ENCODE assay signal across 10 cellular contexts in the genomic region with DNA sequence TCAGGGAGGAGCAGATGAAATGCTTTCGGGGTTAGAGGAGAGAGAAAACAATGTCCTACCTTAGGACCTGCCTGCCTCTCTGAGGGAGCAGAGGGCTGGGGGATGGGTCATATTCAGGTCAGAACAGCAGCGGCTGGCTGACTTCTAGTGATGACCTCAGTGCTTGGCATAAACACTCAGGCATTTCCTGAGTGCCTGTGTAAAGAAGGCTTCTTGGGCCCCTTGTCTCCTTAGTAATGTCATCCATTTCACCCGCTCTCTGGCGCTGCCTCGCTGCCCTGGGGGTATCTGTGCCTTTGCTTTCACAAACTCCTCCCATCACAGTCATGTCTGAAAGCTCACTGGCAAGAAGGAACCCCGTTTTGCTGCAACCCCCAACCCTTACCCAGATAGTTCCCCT.
DNase-seq lines count a peak whose midpoint lies in the region; ATAC-seq, FAIRE-seq and TF ChIP-seq lines count a peak whose summit lies in the region.
"Had no signal": no experiment of that assay in that cellular context is flagged by ENCODE, and none has a peak within 500 bp of the region (broad histone marks: within the 10 kb centered on the region; RNA-seq: fewer than 3 reads in every experiment).

No MANE protein-coding gene starts in this region.

- TF ChIP-seq POLR2A in HepG2 (IDR thresholded peaks at IDR 0.05; ENCODE audit: insufficient read depth in 1 of 2, low read depth in 2 of 2, low read length in 2 of 2) (no peak), testis (IDR thresholded peaks at IDR 0.05) (no peak)

- POLR2A ChIA-PET in HepG2 (lab: Yijun Ruan, JAX): no interaction called here

- CTCF ChIA-PET in HepG2 (lab: Yijun Ruan, JAX; ENCODE audit: low intra/inter-chr PET ratio, low total read pairs): no interaction called here

- BruUV-seq in HepG2 (replicated peaks; lab: Mats Ljungman, UMichigan): no TSS peak

- H3K36me3 ChIP-seq in brain microvascular endothelial cell (replicated peaks): no peaks in the 10 kb centered on the region
- no peaks in the 10 kb centered on the region for H3K36me3 ChIP-seq in HepG2 (replicated peaks in 1 of 2; ENCODE audit: control insufficient read depth in 1 of 2, insufficient read depth in 2 of 2, low read length in 2 of 2)
- H3K36me3 ChIP-seq in testis (ENCODE audit: low read depth, missing control alignments): no peaks in the 10 kb centered on the region

- peak; percentile 14 for TF ChIP-seq CTCF in brain microvascular endothelial cell (IDR thresholded peaks at IDR 0.05; ENCODE audit: low read depth, low read length, missing control alignments)
- no peak for TF ChIP-seq CTCF in HepG2 (CRISPR knock-in tag; IDR thresholded peaks at IDR 0.05)
- TF ChIP-seq CTCF in testis (IDR thresholded peaks at IDR 0.05): no peak

- WGBS in HepG2 (ENCODE audit: low lambda C conversion rate): 0% methylated on average over 5 of the region's 6 CpGs
- WGBS in testis, 2 donors: 59 to 70% methylated on average over 6 of the region's 6 CpGs

- DNase-seq in ACHN (peak; percentile 85), brain microvascular endothelial cell (peak; percentile 68), HepG2 (ENCODE audit: low spot score) (peak; percentile 49), SIG-M5 treated with dmso at 0.1 percent for 504 hours (lab: John Stamatoyannopoulos, UW; ENCODE audit: unreplicated experiment) (no peak), testis (no peak)
- DNase-seq: DND-41, KG1 had no signal

- no peaks in the 10 kb centered on the region for H4K20me1 ChIP-seq in HepG2 (ENCODE audit: insufficient read depth, low read length)

- H3K9ac ChIP-seq in HepG2 (ENCODE audit: insufficient read depth, low read depth, low read length): 0 out of 2 replicates have a peak overlapping the region, but pooled peaks have one; percentile 26

- peak; percentile 59 for ATAC-seq in HepG2
- no peak for ATAC-seq in GM18861 (IDR thresholded peaks at IDR 0.05; ENCODE audit: unreplicated experiment)
- ATAC-seq in HG02798 (IDR thresholded peaks at IDR 0.05; ENCODE audit: poor library complexity, unreplicated experiment): no peak

- intact Hi-C loops in HepG2 (cut with micrococcal nuclease; ENCODE audit: unreplicated experiment): no loop called here
- intact Hi-C loops in testis (cut with DNase I; ENCODE audit: low total_unique reads): no loop called here

- H3K79me2 ChIP-seq in HepG2 (ENCODE audit: insufficient read depth, low read length): no peaks in the 10 kb centered on the region

- no peaks in the 10 kb centered on the region for H3K9me3 ChIP-seq in HepG2 (ENCODE audit: low read length)
- no peaks in the 10 kb centered on the region for H3K9me3 ChIP-seq in testis

- peaks cover 40% of the 10 kb centered on the region for H3K4me1 ChIP-seq in HepG2 (ENCODE audit: insufficient read depth, low read length)
- H3K4me1 ChIP-seq in testis: no peaks in the 10 kb centered on the region

- H3K4me3 ChIP-seq in brain microvascular endothelial cell (ENCODE audit: low read depth, low read length): peak overlapping the region; percentile 12
- H3K4me3 ChIP-seq in HepG2 (replicated peaks in 1 of 3; ENCODE audit: insufficient read depth in 1 of 3, low read depth in 2 of 3, low read length in 3 of 3): peak overlapping the region; percentile 18 to 49 (median 46)
- H3K4me3 ChIP-seq in testis: no peak overlapping the region

- TF ChIP-seq RAD21 in Ishikawa (IDR thresholded peaks at IDR 0.05; ENCODE audit: low read depth): peak; percentile 19; the same call in 1 of the 2 replicates
- no peak for TF ChIP-seq RAD21 in HepG2 (CRISPR knock-in tag; IDR thresholded peaks at IDR 0.05)

- H3K27me3 ChIP-seq in brain microvascular endothelial cell (replicated peaks) (no peaks in the 10 kb centered on the region), HepG2 (ENCODE audit: control insufficient read depth in 1 of 2, insufficient read depth in 2 of 2, low read length in 2 of 2) (no peaks in the 10 kb centered on the region), testis (no peaks in the 10 kb centered on the region)

- peak overlapping the region; percentile 86 for H2AFZ ChIP-seq in HepG2 (ENCODE audit: low read length)

- TF ChIP-seq EP300 in Ishikawa (IDR thresholded peaks at IDR 0.05; ENCODE audit: borderline replicate concordance): no peak
- TF ChIP-seq EP300 in HepG2 (IDR thresholded peaks at IDR 0.05; ENCODE audit: low read depth in 2 of 2, low read length in 2 of 2): no peak
- TF ChIP-seq EP300 in HepG2 (CRISPR knock-in tag; IDR thresholded peaks at IDR 0.05; ENCODE audit: borderline replicate concordance): no peak

- FAIRE-seq in HepG2 (lab: Jason Lieb, UNC): no peak

- H3K4me2 ChIP-seq in HepG2 (ENCODE audit: low read depth, low read length): peak overlapping the region; percentile 89

- peak overlapping the region; percentile 33 for H3K27ac ChIP-seq in brain microvascular endothelial cell
- no peak overlapping the region for H3K27ac ChIP-seq in HepG2 (ENCODE audit: extremely low read length, insufficient read depth, low read length)
- H3K27ac ChIP-seq in testis: no peak overlapping the region

- in situ Hi-C loops in ACHN (cut with HindIII; ENCODE audit: low pct_ligation_motif_present, low pct_unique_long_range_greater_than_20kb, low sequenced_read_pairs): no loop called here
- in situ Hi-C loops in brain microvascular endothelial cell (cut with HindIII; ENCODE audit: low pct_ligation_motif_present, low sequenced_read_pairs): no loop called here
- in situ Hi-C loops in HepG2 (cut with HindIII; ENCODE audit: extremely low pct_ligation_motif_present, low pct_unique_long_range_greater_than_20kb): no loop called here

TF ChIP-seq in Ishikawa, 13 proteins besides CTCF, POLR2A, EP300 and RAD21:
- TF ChIP-seq CREB1 (IDR thresholded peaks at IDR 0.05; ENCODE audit: low read depth) (no peak), FOXM1 (IDR thresholded peaks at IDR 0.05; ENCODE audit: borderline replicate concordance, low read depth) (no peak), NFIC (IDR thresholded peaks at IDR 0.05) (0 out of 2 replicates have a peak, but pooled peaks have one; percentile 39), TCF12 (IDR thresholded peaks at IDR 0.05; ENCODE audit: low read depth) (peak; percentile 39; the same call in 1 of the 2 replicates), TEAD4 (IDR thresholded peaks at IDR 0.05) (no peak)
TF ChIP-seq in Ishikawa: peak in this region for 2.

TF ChIP-seq in HepG2, 621 proteins besides CTCF, POLR2A, EP300 and RAD21 (continues in another document):
- TF ChIP-seq YEATS4 (CRISPR knock-in tag; IDR thresholded peaks at IDR 0.05; ENCODE audit: borderline replicate concordance): no peak
- TF ChIP-seq, protein P1, sequence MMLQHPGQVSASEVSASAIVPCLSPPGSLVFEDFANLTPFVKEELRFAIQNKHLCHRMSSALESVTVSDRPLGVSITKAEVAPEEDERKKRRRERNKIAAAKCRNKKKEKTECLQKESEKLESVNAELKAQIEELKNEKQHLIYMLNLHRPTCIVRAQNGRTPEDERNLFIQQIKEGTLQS (CRISPR knock-in tag; IDR thresholded peaks at IDR 0.05): 0 out of 2 replicates have a peak, but pooled peaks have one; percentile 29
- TF ChIP-seq NAIF1 (CRISPR knock-in tag; IDR thresholded peaks at IDR 0.05; ENCODE audit: borderline replicate concordance): no peak
- TF ChIP-seq THAP11 (CRISPR knock-in tag; IDR thresholded peaks at IDR 0.05): no peak
- TF ChIP-seq BCL6 (CRISPR knock-in tag; IDR thresholded peaks at IDR 0.05): peak; percentile 14; the same call in 1 of the 2 replicates
- TF ChIP-seq, protein P2, sequence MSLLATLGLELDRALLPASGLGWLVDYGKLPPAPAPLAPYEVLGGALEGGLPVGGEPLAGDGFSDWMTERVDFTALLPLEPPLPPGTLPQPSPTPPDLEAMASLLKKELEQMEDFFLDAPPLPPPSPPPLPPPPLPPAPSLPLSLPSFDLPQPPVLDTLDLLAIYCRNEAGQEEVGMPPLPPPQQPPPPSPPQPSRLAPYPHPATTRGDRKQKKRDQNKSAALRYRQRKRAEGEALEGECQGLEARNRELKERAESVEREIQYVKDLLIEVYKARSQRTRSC (CRISPR knock-in tag; IDR thresholded peaks at IDR 0.05; ENCODE audit: low read depth): no peak
- peak; percentile 20; the same call in 1 of the 2 replicates for TF ChIP-seq SAP130 (CRISPR knock-in tag; IDR thresholded peaks at IDR 0.05; ENCODE audit: low read depth)
- TF ChIP-seq RARA (CRISPR knock-in tag; IDR thresholded peaks at IDR 0.05): peak; percentile 50; the same call in 1 of the 2 replicates
- no peak for TF ChIP-seq U2AF2 (IDR thresholded peaks at IDR 0.05; ENCODE audit: low read depth, low read length)
- TF ChIP-seq, protein P3, sequence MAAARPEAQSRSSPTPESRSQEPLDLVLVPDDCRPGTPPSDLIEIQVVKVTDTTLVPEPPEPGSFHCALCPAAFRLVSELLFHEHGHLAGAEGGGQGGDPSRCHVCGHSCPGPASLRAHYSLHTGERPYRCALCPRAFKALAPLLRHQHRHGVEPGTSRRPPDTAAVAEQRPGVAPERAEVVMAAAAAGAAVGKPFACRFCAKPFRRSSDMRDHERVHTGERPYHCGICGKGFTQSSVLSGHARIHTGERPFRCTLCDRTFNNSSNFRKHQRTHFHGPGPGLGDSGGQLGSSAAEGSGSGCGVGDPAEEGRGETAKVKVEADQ (CRISPR knock-in tag; IDR thresholded peaks at IDR 0.05; ENCODE audit: borderline replicate concordance): no peak
- 0 out of 2 replicates have a peak, but pooled peaks have one; percentile 15 for TF ChIP-seq FOXA3 (CRISPR knock-in tag; IDR thresholded peaks at IDR 0.05)
- TF ChIP-seq, protein P4, sequence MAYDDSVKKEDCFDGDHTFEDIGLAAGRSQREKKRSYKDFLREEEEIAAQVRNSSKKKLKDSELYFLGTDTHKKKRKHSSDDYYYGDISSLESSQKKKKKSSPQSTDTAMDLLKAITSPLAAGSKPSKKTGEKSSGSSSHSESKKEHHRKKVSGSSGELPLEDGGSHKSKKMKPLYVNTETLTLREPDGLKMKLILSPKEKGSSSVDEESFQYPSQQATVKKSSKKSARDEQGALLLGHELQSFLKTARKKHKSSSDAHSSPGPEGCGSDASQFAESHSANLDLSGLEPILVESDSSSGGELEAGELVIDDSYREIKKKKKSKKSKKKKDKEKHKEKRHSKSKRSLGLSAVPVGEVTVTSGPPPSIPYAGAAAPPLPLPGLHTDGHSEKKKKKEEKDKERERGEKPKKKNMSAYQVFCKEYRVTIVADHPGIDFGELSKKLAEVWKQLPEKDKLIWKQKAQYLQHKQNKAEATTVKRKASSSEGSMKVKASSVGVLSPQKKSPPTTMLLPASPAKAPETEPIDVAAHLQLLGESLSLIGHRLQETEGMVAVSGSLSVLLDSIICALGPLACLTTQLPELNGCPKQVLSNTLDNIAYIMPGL (CRISPR knock-in tag; IDR thresholded peaks at IDR 0.05; ENCODE audit: borderline replicate concordance in 1 of 2, low read depth in 1 of 2): no peak
- no peak for TF ChIP-seq ELF3 (CRISPR knock-in tag; IDR thresholded peaks at IDR 0.05)
- TF ChIP-seq ZFP82 (CRISPR knock-in tag; IDR thresholded peaks at IDR 0.05; ENCODE audit: borderline replicate concordance): no peak

Comparison
In these comparisons a context has a peak if more than half of its experiments do, and no peak if none do; other contexts are left out.
1. DNase-seq: peak in ACHN (single experiment), brain microvascular endothelial cell (single experiment) and HepG2 (single experiment); none in SIG-M5 treated with dmso at 0.1 percent for 504 hours (single experiment) and testis (single experiment).
2. H3K4me3 ChIP-seq: peak in brain microvascular endothelial cell (single experiment) and HepG2 (3 of 3); none in testis (0 of 2).